2 cellular contexts compared by ENCODE assay signal in genomic region chr10:110169586-110169985, GRCh38.
TF ChIP-seq lines count a peak whose summit lies in the region.

No MANE protein-coding gene starts in this region.

TF ChIP-seq in GM12891, 5 proteins besides CTCF, POLR2A, EP300 and RAD21:
- TF ChIP-seq POLR2AphosphoS5 (IDR thresholded peaks at IDR 0.05; ENCODE audit: low read depth, low read length): no peak
- TF ChIP-seq POU2F2 (IDR thresholded peaks at IDR 0.05; ENCODE audit: low read depth, low read length): no peak
- TF ChIP-seq SPI1 (IDR thresholded peaks at IDR 0.05; ENCODE audit: low read depth, low read length): no peak
- TF ChIP-seq PAX5 (IDR thresholded peaks at IDR 0.05; ENCODE audit: insufficient read depth, low read length, severe bottlenecking): no peak
- TF ChIP-seq TAF1 (IDR thresholded peaks at IDR 0.05; ENCODE audit: low read depth, low read length): no peak

TF ChIP-seq in H1, 55 proteins besides CTCF, POLR2A, EP300 and RAD21:
- TF ChIP-seq ASH2L (IDR thresholded peaks at IDR 0.05; ENCODE audit: low read length) (no peak), RNF2 (IDR thresholded peaks at IDR 0.05; ENCODE audit: borderline replicate concordance, low read depth, low read length, missing control alignments, poor library complexity, severe bottlenecking) (peak; percentile 49)
TF ChIP-seq in H1: peak in this region for 1.
